In genomic region chr16:75000481-75001081, GRCh38 we compare ENCODE assay signal across 8 cellular contexts. TPM values are rescaled to one million over a fixed set of nuclear protein-coding genes. Genes with fewer than 3 reads are reported as not detected.
DNase-seq lines count a peak whose midpoint lies in the region; ATAC-seq and TF ChIP-seq lines count a peak whose summit lies in the region.

No MANE protein-coding gene starts in this region.

- H3K27me3 ChIP-seq in hepatocyte: no peaks in the 10 kb centered on the region

- peaks cover 26% of the 10 kb centered on the region for H3K4me1 Mint-ChIP-seq in activated naive CD4-positive, alpha-beta T cell treated with anti-CD3 and anti-CD28 coated beads for 36 hours (ENCODE audit: low read depth)
- peaks cover 56% of the 10 kb centered on the region for H3K4me1 Mint-ChIP-seq in activated T-cell treated with anti-CD3 and anti-CD28 coated beads, Interleukin-2, amount 50 U/mL, for 72 hours (ENCODE audit: low read depth)

- H3K4me3 ChIP-seq in hepatocyte: peak overlapping the region; percentile 98
- H3K4me3 ChIP-seq in skeletal muscle cell (ENCODE audit: low read depth, low read length): peak overlapping the region; percentile 77

- H3K9me3 ChIP-seq in hepatocyte (ENCODE audit: low read depth): no peaks in the 10 kb centered on the region

- H3K79me2 ChIP-seq in hepatocyte: peaks cover 64% of the 10 kb centered on the region

- CTCF ChIA-PET in activated naive CD4-positive, alpha-beta T cell treated with anti-CD3 and anti-CD28 coated beads for 36 hours (lab: Charles Lee): interaction anchor here (1.0 to 9.4 kb wide), 3 partner anchors 98 to 110 kb away, joined by 3 to 155 read pairs (median 34); no protein-coding TSS in a partner anchor

- H4K20me1 ChIP-seq in hepatocyte (ENCODE audit: insufficient read depth, poor library complexity, severe bottlenecking): peaks cover 58% of the 10 kb centered on the region

- no peak for TF ChIP-seq CTCF in hepatocyte (IDR thresholded peaks at IDR 0.05; ENCODE audit: poor library complexity)

- peak; percentile 24 for DNase-seq in activated naive CD4-positive, alpha-beta T cell treated with anti-CD3 and anti-CD28 coated beads for 36 hours
- DNase-seq in activated naive CD4-positive, alpha-beta T cell (lab: John Stamatoyannopoulos, UW): no peak
- no peak for DNase-seq in activated T-cell treated with anti-CD3 and anti-CD28 coated beads, Interleukin-2, amount 50 U/mL, for 72 hours
- DNase-seq in hepatocyte (ENCODE audit: low spot score): peak; percentile 34
- DNase-seq in skeletal muscle cell (ENCODE audit: low read depth): no peak
- no peak for DNase-seq in NCI-H2171 (lab: John Stamatoyannopoulos, UW)

- 9% methylated on average over 15 of the region's 15 CpGs for WGBS in hepatocyte (ENCODE audit: low lambda C conversion rate, missing lambda C conversion rate)

- ATAC-seq in activated T-cell treated with anti-CD3 and anti-CD28 coated beads, Interleukin-2, amount 50 U/mL, for 72 hours (replicated peaks in 1 of 2): no peak
- ATAC-seq in GM18868 (IDR thresholded peaks at IDR 0.05; ENCODE audit: unreplicated experiment) (no peak), GM21381 (IDR thresholded peaks at IDR 0.05; ENCODE audit: unreplicated experiment) (no peak)

- peaks cover 18% of the 10 kb centered on the region for H3K4me1 ChIP-seq in hepatocyte (ENCODE audit: insufficient read depth)

- peak overlapping the region; percentile 93 for H3K4me2 ChIP-seq in hepatocyte

- no peak overlapping the region for H3K27ac Mint-ChIP-seq in activated naive CD4-positive, alpha-beta T cell treated with anti-CD3 and anti-CD28 coated beads for 36 hours
- H3K27ac Mint-ChIP-seq in activated T-cell treated with anti-CD3 and anti-CD28 coated beads, Interleukin-2, amount 50 U/mL, for 72 hours: peak overlapping the region; percentile 70

- no peaks in the 10 kb centered on the region for H3K36me3 ChIP-seq in hepatocyte (replicated peaks; ENCODE audit: insufficient read depth, low read depth)

- peaks cover 12% of the 10 kb centered on the region for H3K27me3 Mint-ChIP-seq in activated naive CD4-positive, alpha-beta T cell treated with anti-CD3 and anti-CD28 coated beads for 36 hours (ENCODE audit: low read depth)
- peaks cover 17% of the 10 kb centered on the region for H3K27me3 Mint-ChIP-seq in activated T-cell treated with anti-CD3 and anti-CD28 coated beads, Interleukin-2, amount 50 U/mL, for 72 hours (ENCODE audit: low read depth)

- peaks cover 4% of the 10 kb centered on the region for H3K36me3 Mint-ChIP-seq in activated naive CD4-positive, alpha-beta T cell treated with anti-CD3 and anti-CD28 coated beads for 36 hours (ENCODE audit: low read depth)
- peaks cover 6 to 7% of the 10 kb centered on the region in 2 donors for H3K36me3 Mint-ChIP-seq in activated T-cell treated with anti-CD3 and anti-CD28 coated beads, Interleukin-2, amount 50 U/mL, for 72 hours (ENCODE audit: insufficient read depth in 2 of 2)

- H3K4me3 Mint-ChIP-seq in activated naive CD4-positive, alpha-beta T cell treated with anti-CD3 and anti-CD28 coated beads for 36 hours: peak overlapping the region; percentile 78
- peak overlapping the region; percentile 94 to 98 for H3K4me3 Mint-ChIP-seq in activated T-cell treated with anti-CD3 and anti-CD28 coated beads, Interleukin-2, amount 50 U/mL, for 72 hours

- no peaks in the 10 kb centered on the region for H3K9me3 Mint-ChIP-seq in activated naive CD4-positive, alpha-beta T cell treated with anti-CD3 and anti-CD28 coated beads for 36 hours
- H3K9me3 Mint-ChIP-seq in activated T-cell treated with anti-CD3 and anti-CD28 coated beads, Interleukin-2, amount 50 U/mL, for 72 hours: peaks cover 0 to 2% of the 10 kb centered on the region in 2 donors

- H3K9me2 ChIP-seq in hepatocyte (replicated peaks; ENCODE audit: insufficient read depth): no peaks in the 10 kb centered on the region

- no peak overlapping the region for H3K27ac ChIP-seq in hepatocyte

- intact Hi-C loops in activated naive CD4-positive, alpha-beta T cell treated with anti-CD3 and anti-CD28 coated beads for 36 hours (cut with micrococcal nuclease): loop anchor here (2.0 kb wide), 1 partner anchor 64 kb away; no protein-coding TSS in a partner anchor

- no peak overlapping the region for H2AFZ ChIP-seq in hepatocyte

RNA-seq across cellular contexts. Expression of gene ZNRF1, which starts 1.8 kb away (rescaled TPM):
- total RNA-seq in activated naive CD4-positive, alpha-beta T cell treated with anti-CD3 and anti-CD28 coated beads for 36 hours: 10 to 100 TPM; 35.3 to 35.7 TPM
- total RNA-seq in activated T-cell treated with anti-CD3 and anti-CD28 coated beads, Interleukin-2, amount 50 U/mL, for 72 hours: 10 to 100 TPM; 42.9 to 69.1 TPM
- 23.0 and 26.0 TPM in 2 replicates for total RNA-seq in hepatocyte
- 46.5 and 47.8 TPM in 2 replicates for polyA plus RNA-seq in hepatocyte

RNA-seq across cellular contexts. Expression of gene WDR59, which starts 15.7 kb away (rescaled TPM):
- 10 to 100 TPM; 47.8 to 55.6 TPM for total RNA-seq in activated naive CD4-positive, alpha-beta T cell treated with anti-CD3 and anti-CD28 coated beads for 36 hours
- 100 to 1,000 TPM; 100 to 104 TPM for total RNA-seq in activated T-cell treated with anti-CD3 and anti-CD28 coated beads, Interleukin-2, amount 50 U/mL, for 72 hours
- 35.7 and 41.9 TPM in 2 replicates for total RNA-seq in hepatocyte
- polyA plus RNA-seq in hepatocyte: 32.8 and 39.3 TPM in 2 replicates

Comparison
In these comparisons a context has a peak if more than half of its experiments do, and no peak if none do; other contexts are left out.
1. DNase-seq: peak in activated naive CD4-positive, alpha-beta T cell treated with anti-CD3 and anti-CD28 coated beads for 36 hours (single experiment) and hepatocyte (single experiment); none in activated naive CD4-positive, alpha-beta T cell (0 of 4), activated T-cell treated with anti-CD3 and anti-CD28 coated beads, Interleukin-2, amount 50 U/mL, for 72 hours (0 of 2), skeletal muscle cell (single experiment) and NCI-H2171 (single experiment).